In the genomic region with DNA sequence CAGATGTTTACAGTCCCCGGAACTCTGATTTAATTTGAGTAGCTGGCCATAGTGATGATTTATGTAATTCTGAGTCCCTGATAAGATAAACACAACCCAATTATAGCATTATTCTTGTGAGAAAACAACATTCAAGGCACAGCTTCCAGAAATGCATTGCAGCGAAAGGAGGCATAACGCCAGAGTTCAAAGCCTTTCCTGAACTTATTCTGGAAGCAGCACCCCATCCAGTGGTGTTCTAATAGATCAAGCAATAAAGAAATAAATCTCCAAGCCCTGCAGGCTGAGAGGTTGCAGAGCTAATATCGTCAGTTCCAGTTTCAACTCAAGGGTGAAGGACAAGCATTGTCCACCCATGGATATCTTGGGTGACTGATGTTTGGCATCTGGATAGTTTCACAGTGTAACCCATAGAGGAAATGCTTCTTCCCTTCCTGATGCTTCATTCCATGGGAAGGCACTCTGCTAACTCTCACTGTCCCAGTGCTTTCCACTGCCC, we compare ENCODE assay signal across 19 cellular contexts. TPM values are rescaled to one million over a fixed set of nuclear protein-coding genes. Genes with fewer than 3 reads are reported as not detected.
DNase-seq lines count a peak whose midpoint lies in the region; ATAC-seq and TF ChIP-seq lines count a peak whose summit lies in the region.
"Had no signal": no experiment of that assay in that cellular context is flagged by ENCODE, and none has a peak within 500 bp of the region (broad histone marks: within the 10 kb centered on the region; RNA-seq: fewer than 3 reads in every experiment).

No MANE protein-coding gene starts in this region.

- ATAC-seq in left ventricle myocardium superior (peak; percentile 29), GM21390 (IDR thresholded peaks at IDR 0.05; ENCODE audit: unreplicated experiment) (no peak), HG03521 (IDR thresholded peaks at IDR 0.05; ENCODE audit: unreplicated experiment) (no peak)
- ATAC-seq: activated CD4-positive, alpha-beta T cell treated with anti-CD3 and anti-CD28 coated beads for 36 hours had no signal

- WGBS in smooth muscle cell (ENCODE audit: low lambda C conversion rate): 23% methylated on average over 4 of the region's 4 CpGs

- H3K9me3 ChIP-seq in smooth muscle cell (replicated peaks; ENCODE audit: low read depth): no peaks in the 10 kb centered on the region
- H3K9me3 ChIP-seq: stomach had no signal

- DNase-seq in LHCN-M2 (ENCODE audit: low read depth) (peak; percentile 15), coronary artery (ENCODE audit: low spot score) (no peak), left ventricle myocardium superior (no peak), smooth muscle cell (lab: John Stamatoyannopoulos, UW; ENCODE audit: unreplicated experiment) (no peak), NCI-H510A treated with DMSO at 0.1 percent for 48 hours (lab: John Stamatoyannopoulos, UW) (no peak)
- DNase-seq: activated CD4-positive, alpha-beta T cell treated with anti-CD3 and anti-CD28 coated beads for 36 hours; activated naive CD4-positive, alpha-beta T cell treated with anti-CD3 and anti-CD28 coated beads, Interleukin-2, amount 10 ng/mL, durations not matched to agents 7 days and 5 days; C1 segment of cervical spinal cord; central memory CD4-positive, alpha-beta T cell; DMS53; Kasumi-1; kidney glomerular epithelial cell; NCI-H1436 treated with DMSO at 0.1 percent for 48 hours; NCI-H2227 treated with DMSO at 0.1 percent for 48 hours; SHP77; stimulated activated CD4-positive, alpha-beta T cell treated with anti-CD3 and anti-CD28 coated beads, Interleukin-15, amount 100 ng/mL, for 24 hours; stomach had no signal

- no peak for TF ChIP-seq CTCF in coronary artery (IDR thresholded peaks at IDR 0.05)
- no peak for TF ChIP-seq CTCF in smooth muscle cell (IDR thresholded peaks at IDR 0.05; ENCODE audit: borderline replicate concordance, insufficient read depth, poor library complexity, severe bottlenecking)

- peak overlapping the region; percentile 77 for H3K4me2 ChIP-seq in smooth muscle cell

- peaks cover 96% of the 10 kb centered on the region for H3K79me2 ChIP-seq in smooth muscle cell (ENCODE audit: low read depth)

- H3K9ac ChIP-seq in smooth muscle cell (ENCODE audit: low read depth): no peak overlapping the region

- H3K36me3 ChIP-seq in smooth muscle cell (ENCODE audit: low read depth): no peaks in the 10 kb centered on the region
- H3K36me3 ChIP-seq: stomach had no signal

- no peak overlapping the region for H2AFZ ChIP-seq in smooth muscle cell (ENCODE audit: low read depth)

- H4K20me1 ChIP-seq in smooth muscle cell (ENCODE audit: low read depth): peaks cover 99% of the 10 kb centered on the region

- peaks cover 68% of the 10 kb centered on the region for H3K4me1 ChIP-seq in smooth muscle cell (ENCODE audit: low read depth)

- no peaks in the 10 kb centered on the region for H3K27me3 ChIP-seq in smooth muscle cell (ENCODE audit: low read depth)
- H3K27me3 ChIP-seq: stomach had no signal

- H3K4me3 ChIP-seq in coronary artery (peak overlapping the region; percentile 57), smooth muscle cell (no peak overlapping the region)
- H3K4me3 ChIP-seq: stomach had no signal

- peaks cover 25% of the 10 kb centered on the region for H3F3A ChIP-seq in smooth muscle cell (ENCODE audit: low read depth)

- intact Hi-C loops in left ventricle myocardium superior (cut with micrococcal nuclease): no loop called here

- H3K27ac ChIP-seq in coronary artery (no peak overlapping the region), smooth muscle cell (ENCODE audit: low read depth) (peak overlapping the region; percentile 16)
- H3K27ac ChIP-seq: stomach had no signal

RNA-seq across cellular contexts. Expression of gene CDH2, which starts 18.8 kb away (rescaled TPM):
- total RNA-seq in LHCN-M2 (2014; rRNA removed) (30.3 and 31.1 TPM in 2 replicates), left ventricle myocardium superior (321 TPM), smooth muscle cell (239 and 251 TPM in 2 replicates)
- 44.5 TPM for polyA plus RNA-seq in LHCN-M2 (2012)
- polyA plus RNA-seq in smooth muscle cell: 132 and 169 TPM in 2 replicates
- total RNA-seq: activated CD4-positive, alpha-beta T cell treated with anti-CD3 and anti-CD28 coated beads for 36 hours had no signal
